Comparison of ENCODE assay signal across 1 cellular context in the genomic region with DNA sequence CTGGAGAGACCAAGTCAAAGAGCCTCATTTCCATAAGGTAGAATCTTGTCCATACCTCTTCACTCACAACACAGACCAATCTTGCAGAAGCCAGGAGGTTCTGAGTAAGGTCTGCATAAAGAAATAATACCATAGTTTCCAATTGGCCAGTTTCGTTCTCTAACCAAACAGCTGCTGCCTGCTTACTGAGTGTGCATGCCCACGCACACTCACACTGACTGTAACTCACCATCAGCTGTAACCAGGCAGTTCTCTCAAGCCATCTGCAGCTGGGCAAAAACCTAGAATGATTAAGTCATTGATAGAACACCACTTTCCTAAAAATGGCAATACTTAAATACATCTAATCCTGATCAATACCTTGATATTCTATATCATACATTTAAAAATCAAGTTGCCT.
TF ChIP-seq lines count a peak whose summit lies in the region.

No MANE protein-coding gene starts in this region.

TF ChIP-seq in K562, 482 proteins besides CTCF, POLR2A, EP300 and RAD21:
- TF ChIP-seq CC2D1A (IDR thresholded peaks at IDR 0.05) (no peak), RFX1 (IDR thresholded peaks at IDR 0.05) (no peak)
